Comparison of ENCODE assay signal across 8 cellular contexts in genomic region chr12:122421263-122421814, GRCh38. TPM values are rescaled to one million over a fixed set of nuclear protein-coding genes. Genes with fewer than 3 reads are reported as not detected.
DNase-seq lines count a peak whose midpoint lies in the region; ATAC-seq and TF ChIP-seq lines count a peak whose summit lies in the region.

No MANE protein-coding gene starts in this region.

- peak overlapping the region; percentile 91 to 97 for H3K27ac Mint-ChIP-seq in activated naive CD4-positive, alpha-beta T cell treated with anti-CD3 and anti-CD28 coated beads, Interleukin-2, amount 50 U/mL, for 72 hours

- peak overlapping the region; percentile 73 for H3K4me2 ChIP-seq in parathyroid adenoma (ENCODE audit: low read length)

- peak overlapping the region; percentile 99 for H3K27ac ChIP-seq in parathyroid adenoma

- intact Hi-C loops in Right ventricle myocardium superior (cut with DNase I), result no loop called here

- H3K9me3 Mint-ChIP-seq in activated naive CD4-positive, alpha-beta T cell treated with anti-CD3 and anti-CD28 coated beads, Interleukin-2, amount 50 U/mL, for 72 hours, result no peaks in the 10 kb centered on the region

- H3K4me3 ChIP-seq in parathyroid adenoma (ENCODE audit: low read depth, low read length), result peak overlapping the region; percentile 88

- peaks cover 22% of the 10 kb centered on the region for H3K4me1 ChIP-seq in parathyroid adenoma

- DNase-seq in activated effector memory CD4-positive, alpha-beta T cell treated with Interleukin-2 at 50 U/mL for 16 hours, result peak; percentile 10
- DNase-seq in activated effector memory CD4-positive, alpha-beta T cell treated with anti-CD3 and anti-CD28 coated beads, Interleukin-2, amount 50 U/mL, for 16 hours, result no peak
- DNase-seq in NCI-H2227 (lab: John Stamatoyannopoulos, UW; ENCODE audit: unreplicated experiment), result peak; percentile 38
- no peak for DNase-seq in activated naive CD4-positive, alpha-beta T cell treated with anti-CD3 and anti-CD28 coated beads, Interleukin-2, amount 50 U/mL, for 72 hours (ENCODE audit: low spot score in 2 of 2)
- no peak for DNase-seq in Right ventricle myocardium superior

- peak overlapping the region; percentile 90 for H2AFZ ChIP-seq in parathyroid adenoma

- H3K9ac ChIP-seq in parathyroid adenoma, result peak overlapping the region; percentile 97

- no peaks in the 10 kb centered on the region for H3K36me3 ChIP-seq in parathyroid adenoma (ENCODE audit: control insufficient read depth, insufficient read depth, low read length)

- H3K27me3 ChIP-seq in parathyroid adenoma (ENCODE audit: control insufficient read depth, insufficient read depth, low read length), result no peaks in the 10 kb centered on the region

- peaks cover 6% of the 10 kb centered on the region in 2 donors for H3K36me3 Mint-ChIP-seq in activated naive CD4-positive, alpha-beta T cell treated with anti-CD3 and anti-CD28 coated beads, Interleukin-2, amount 50 U/mL, for 72 hours

- ATAC-seq in activated naive CD4-positive, alpha-beta T cell treated with anti-CD3 and anti-CD28 coated beads, Interleukin-2, amount 50 U/mL, for 72 hours, result peak in 1 of 2 donors; percentile 8
- ATAC-seq in Right ventricle myocardium superior (ENCODE audit: poor library complexity) (peak; percentile 63), GM21786 (IDR thresholded peaks at IDR 0.05; ENCODE audit: unreplicated experiment) (no peak), HG02759 (IDR thresholded peaks at IDR 0.05; ENCODE audit: unreplicated experiment) (no peak)

- H3K9me3 ChIP-seq in parathyroid adenoma (ENCODE audit: control insufficient read depth, low read length), result no peaks in the 10 kb centered on the region

- peaks cover 35% of the 10 kb centered on the region for H3K79me2 ChIP-seq in parathyroid adenoma

- no peak for TF ChIP-seq CTCF in parathyroid adenoma (IDR thresholded peaks at IDR 0.05)

RNA-seq across cellular contexts. Expression of gene CLIP1, which starts 1.1 kb away (rescaled TPM):
- 10 to 100 TPM; 40.7 to 69.0 TPM for total RNA-seq in activated naive CD4-positive, alpha-beta T cell treated with anti-CD3 and anti-CD28 coated beads, Interleukin-2, amount 50 U/mL, for 72 hours
- 92.5 TPM for total RNA-seq in Right ventricle myocardium superior

Comparison
In these comparisons a context has a peak if more than half of its experiments do, and no peak if none do; other contexts are left out.
1. DNase-seq: peak in activated effector memory CD4-positive, alpha-beta T cell treated with Interleukin-2 at 50 U/mL for 16 hours (single experiment) and NCI-H2227 (single experiment); none in activated effector memory CD4-positive, alpha-beta T cell treated with anti-CD3 and anti-CD28 coated beads, Interleukin-2, amount 50 U/mL, for 16 hours (single experiment), activated naive CD4-positive, alpha-beta T cell treated with anti-CD3 and anti-CD28 coated beads, Interleukin-2, amount 50 U/mL, for 72 hours (0 of 2) and Right ventricle myocardium superior (single experiment).